Comparison of ENCODE assay signal across 9 cellular contexts in genomic region chr14:32933623-32933942, GRCh38. TPM values are rescaled to one million over a fixed set of nuclear protein-coding genes. Genes with fewer than 3 reads are reported as not detected.
DNase-seq lines count a peak whose midpoint lies in the region; ATAC-seq and TF ChIP-seq lines count a peak whose summit lies in the region.
"Had no signal": no experiment of that assay in that cellular context is flagged by ENCODE, and none has a peak within 500 bp of the region (broad histone marks: within the 10 kb centered on the region; RNA-seq: fewer than 3 reads in every experiment).

No MANE protein-coding gene starts in this region.

- WGBS in suprapubic skin, result under 1% methylated on average over 15 of the region's 15 CpGs

- no peaks in the 10 kb centered on the region for H3K36me3 ChIP-seq in kidney epithelial cell (ENCODE audit: control insufficient read depth, insufficient read depth, low read length)
- H3K36me3 ChIP-seq in suprapubic skin, result no peaks in the 10 kb centered on the region

- no peak for TF ChIP-seq POLR2A in suprapubic skin (IDR thresholded peaks at IDR 0.05)

- DNase-seq in HFF-Myc (ENCODE audit: extremely low read depth, low read depth), result no peak
- peak; percentile 87 for DNase-seq in astrocyte of the hippocampus (ENCODE audit: low read depth, low spot score)
- DNase-seq in kidney epithelial cell (ENCODE audit: low read depth), result no peak
- no peak for DNase-seq in suprapubic skin (ENCODE audit: low spot score in 2 of 2)
- no peak for DNase-seq in NCI-H1092 (lab: John Stamatoyannopoulos, UW)
- no peak for DNase-seq in occipital lobe (lab: John Stamatoyannopoulos, UW)
- DNase-seq: amniotic stem cell had no signal

- H3K4me3 ChIP-seq in HFF-Myc (replicated peaks; ENCODE audit: low read depth, low read length) (peak overlapping the region; percentile 35), kidney epithelial cell (ENCODE audit: low read depth, low read length) (peak overlapping the region; percentile 38), suprapubic skin (peak overlapping the region; percentile 57)

- ATAC-seq in GM19351 (IDR thresholded peaks at IDR 0.05; ENCODE audit: unreplicated experiment), result no peak
- ATAC-seq: HCT116 had no signal

- H3K9me3 ChIP-seq in suprapubic skin, result no peaks in the 10 kb centered on the region

- H3K4me1 ChIP-seq in suprapubic skin, result peaks cover 28% of the 10 kb centered on the region

- no peak for TF ChIP-seq EP300 in suprapubic skin (IDR thresholded peaks at IDR 0.05)

- H3K27ac ChIP-seq in suprapubic skin, result no peak overlapping the region

- TF ChIP-seq CTCF in HFF-Myc (IDR thresholded peaks at IDR 0.05; ENCODE audit: low read depth, low read length, missing control alignments), result peak; percentile 16
- TF ChIP-seq CTCF in kidney epithelial cell (IDR thresholded peaks at IDR 0.05; ENCODE audit: insufficient read depth, low read length, poor library complexity, severe bottlenecking), result no peak
- TF ChIP-seq CTCF in suprapubic skin (IDR thresholded peaks at IDR 0.05), result no peak

- H3K27me3 ChIP-seq in kidney epithelial cell (ENCODE audit: control insufficient read depth, insufficient read depth, low read length), result peaks cover 33% of the 10 kb centered on the region
- H3K27me3 ChIP-seq in suprapubic skin, result peaks cover 51% of the 10 kb centered on the region

RNA-seq across cellular contexts. Expression of gene NPAS3, which starts 5.1 kb away (rescaled TPM):
- total RNA-seq in kidney epithelial cell (1.2 and 2.0 TPM in 2 replicates), suprapubic skin (under 1 TPM in 3 of 4 donors, not detected in 1; 0.17 to 0.45 (median 0.29) TPM), occipital lobe (44.6 TPM)

Comparison
In these comparisons a context has a peak if more than half of its experiments do, and no peak if none do; other contexts are left out.
1. RNA of gene NPAS3, which starts 5.1 kb away (total RNA-seq): 44.6 TPM in occipital lobe (single experiment); 1.2 to 2.0 TPM in kidney epithelial cell and 0.17 to 0.45 TPM in suprapubic skin; every median in the first group is over 10 times any median in the second.
2. Peak in every context shown above with its lines, with median percentiles within 50 percentile points of each other: H3K4me3 ChIP-seq.